In genomic region chr9:115671911-115672310, GRCh38 we compare ENCODE assay signal across 20 cellular contexts.
DNase-seq lines count a peak whose midpoint lies in the region; ATAC-seq and TF ChIP-seq lines count a peak whose summit lies in the region.
"Had no signal": no experiment of that assay in that cellular context is flagged by ENCODE, and none has a peak within 500 bp of the region (broad histone marks: within the 10 kb centered on the region; RNA-seq: fewer than 3 reads in every experiment).

No MANE protein-coding gene starts in this region.

- H3K27ac ChIP-seq in GM23248 (peak overlapping the region; percentile 99), SJSA1 (peak overlapping the region; percentile 99), foreskin keratinocyte (peak overlapping the region; percentile 99), smooth muscle cell (ENCODE audit: low read depth) (peak overlapping the region; percentile 99)
- H3K27ac ChIP-seq: cardiac muscle cell, gastroesophageal sphincter, neutrophil had no signal

- H3K36me3 ChIP-seq in GM23248 (ENCODE audit: low read depth) (no peaks in the 10 kb centered on the region), SJSA1 (no peaks in the 10 kb centered on the region), smooth muscle cell (ENCODE audit: low read depth) (no peaks in the 10 kb centered on the region)
- H3K36me3 ChIP-seq: cardiac muscle cell, gastroesophageal sphincter, MG63, neutrophil had no signal

- H3K9ac ChIP-seq in GM23248 = peak overlapping the region; percentile 86
- peak overlapping the region; percentile 94 for H3K9ac ChIP-seq in smooth muscle cell (ENCODE audit: low read depth)

- H3K4me1 ChIP-seq in GM23248 (ENCODE audit: insufficient read depth) = peaks cover 71% of the 10 kb centered on the region
- peaks cover 59% of the 10 kb centered on the region for H3K4me1 ChIP-seq in SJSA1 (replicated peaks)
- peaks cover 50% of the 10 kb centered on the region for H3K4me1 ChIP-seq in foreskin keratinocyte
- H3K4me1 ChIP-seq in smooth muscle cell (ENCODE audit: low read depth) = peaks cover 10% of the 10 kb centered on the region
- H3K4me1 ChIP-seq: Caco-2, gastroesophageal sphincter had no signal

- H4K20me1 ChIP-seq in GM23248 (ENCODE audit: insufficient read depth) = no peaks in the 10 kb centered on the region
- H4K20me1 ChIP-seq in smooth muscle cell (ENCODE audit: low read depth) = no peaks in the 10 kb centered on the region

- DNase-seq in GM23248 (no peak), SJSA1 (ENCODE audit: low read depth in 1 of 2, low spot score in 2 of 2) (peak in 1 of 2 experiments; percentile 61), foreskin keratinocyte (no peak), smooth muscle cell (lab: John Stamatoyannopoulos, UW; ENCODE audit: unreplicated experiment) (no peak), AG08396 (ENCODE audit: low spot score) (no peak), dermis blood vessel endothelial cell (no peak)
- DNase-seq: activated CD4-positive, alpha-beta T cell treated with anti-CD3 and anti-CD28 coated beads, Interleukin-2, amount 10 ng/mL, durations not matched to agents 24 days and 14 days; activated naive CD8-positive, alpha-beta T cell treated with anti-CD3 and anti-CD28 coated beads, Interleukin-2, amount 10 ng/mL, durations not matched to agents 7 days and 5 days; Caco-2; erythroblast; H9; NCI-H748 treated with DMSO at 0.1 percent for 48 hours; stimulated activated CD4-positive, alpha-beta T cell treated with anti-CD3 and anti-CD28 coated beads, Interleukin-15, amount 100 ng/mL, for 24 hours had no signal

- H3K79me2 ChIP-seq in GM23248 (ENCODE audit: insufficient read depth) = no peaks in the 10 kb centered on the region
- H3K79me2 ChIP-seq in smooth muscle cell (ENCODE audit: low read depth) = no peaks in the 10 kb centered on the region

- H3K9me2 ChIP-seq in GM23248 (ENCODE audit: insufficient read depth) = no peaks in the 10 kb centered on the region

- in situ Hi-C loops in GM23248 (cut with MboI) = no loop called here

- whole genome bisulfite sequencing in GM23248 (ENCODE audit: low coverage in 1 of 2, low lambda C conversion rate in 2 of 2, missing lambda C conversion rate in 2 of 2), 2 experiments = 81 to 98% methylated on average over 1 to 2 of the region's 2 CpGs
- 82% methylated on average over 2 of the region's 2 CpGs for WGBS in smooth muscle cell (ENCODE audit: low lambda C conversion rate)

- H2AFZ ChIP-seq in GM23248 = no peak overlapping the region
- H2AFZ ChIP-seq in smooth muscle cell (ENCODE audit: low read depth) = no peak overlapping the region

- H3K4me2 ChIP-seq in GM23248 (ENCODE audit: unreplicated experiment) (peak overlapping the region; percentile 61), smooth muscle cell (peak overlapping the region; percentile 76)

- no peaks in the 10 kb centered on the region for H3K27me3 ChIP-seq in GM23248 (replicated peaks; ENCODE audit: insufficient read depth)
- H3K27me3 ChIP-seq in SJSA1 (replicated peaks) = no peaks in the 10 kb centered on the region
- H3K27me3 ChIP-seq in foreskin keratinocyte = no peaks in the 10 kb centered on the region
- H3K27me3 ChIP-seq in smooth muscle cell (ENCODE audit: low read depth) = no peaks in the 10 kb centered on the region
- H3K27me3 ChIP-seq: cardiac muscle cell, gastroesophageal sphincter, MG63, neutrophil had no signal

- H3K4me3 ChIP-seq in GM23248 = peak overlapping the region; percentile 43; the same call in 1 of the 2 replicates
- no peak overlapping the region for H3K4me3 ChIP-seq in SJSA1
- H3K4me3 ChIP-seq in smooth muscle cell = no peak overlapping the region
- H3K4me3 ChIP-seq: cardiac muscle cell, gastroesophageal sphincter, MG63 had no signal

- no peaks in the 10 kb centered on the region for H3K9me3 ChIP-seq in GM23248 (ENCODE audit: low read depth)
- no peaks in the 10 kb centered on the region for H3K9me3 ChIP-seq in SJSA1 (replicated peaks)
- no peaks in the 10 kb centered on the region for H3K9me3 ChIP-seq in smooth muscle cell (replicated peaks; ENCODE audit: low read depth)
- H3K9me3 ChIP-seq: MG63, neutrophil had no signal

- ATAC-seq in foreskin keratinocyte (no peak), GM18870 (IDR thresholded peaks at IDR 0.05; ENCODE audit: unreplicated experiment) (no peak), GM21381 (IDR thresholded peaks at IDR 0.05; ENCODE audit: unreplicated experiment) (no peak)
- ATAC-seq: left lobe of liver had no signal

- TF ChIP-seq CTCF in foreskin keratinocyte (conservative IDR thresholded peaks at IDR 0.05) (no peak), smooth muscle cell (IDR thresholded peaks at IDR 0.05; ENCODE audit: borderline replicate concordance, insufficient read depth, poor library complexity, severe bottlenecking) (no peak)

- peaks cover 79% of the 10 kb centered on the region for H3F3A ChIP-seq in GM23248 (ENCODE audit: insufficient read depth)
- H3F3A ChIP-seq in smooth muscle cell (ENCODE audit: low read depth) = peaks cover 42% of the 10 kb centered on the region
